10 cellular contexts compared by ENCODE assay signal in genomic region chr1:173406783-173407230, GRCh38.
DNase-seq lines count a peak whose midpoint lies in the region; ATAC-seq, FAIRE-seq and TF ChIP-seq lines count a peak whose summit lies in the region.
"Had no signal": no experiment of that assay in that cellular context is flagged by ENCODE, and none has a peak within 500 bp of the region (broad histone marks: within the 10 kb centered on the region; RNA-seq: fewer than 3 reads in every experiment).

No MANE protein-coding gene starts in this region.

- POLR2A ChIA-PET in MCF 10A (lab: Yijun Ruan, JAX): interaction anchor here (0.7 to 1.9 kb wide), 7 partner anchors 13 to 461 kb away, joined by 3 to 6 read pairs (median 4); partner anchors contain the start of genes GAS5, KLHL20, PRDX6 and ZBTB37
- POLR2A ChIA-PET in Panc1 (lab: Charles Lee): no interaction called here

- H3K27me3 ChIP-seq in mammary epithelial cell (ENCODE audit: insufficient read depth, low read length): no peaks in the 10 kb centered on the region
- no peaks in the 10 kb centered on the region for H3K27me3 ChIP-seq in Panc1 (ENCODE audit: control insufficient read depth, insufficient read depth, low read length)
- no peaks in the 10 kb centered on the region for H3K27me3 ChIP-seq in transverse colon

- no peak overlapping the region for H3K4me3 Mint-ChIP-seq in MCF 10A (ENCODE audit: unreplicated experiment)

- H3K4me2 ChIP-seq in mammary epithelial cell (ENCODE audit: insufficient read depth, low read depth, low read length): no peak overlapping the region

- intact Hi-C loops in MCF 10A (cut with micrococcal nuclease): loop anchor here (5.0 kb wide), 2 partner anchors 150 to 580 kb away; no protein-coding TSS in a partner anchor
- intact Hi-C loops in mammary epithelial cell (cut with micrococcal nuclease): loop anchor here (5.0 kb wide), 3 partner anchors 580 to 660 kb away; no protein-coding TSS in a partner anchor
- intact Hi-C loops in Panc1 (cut with micrococcal nuclease; ENCODE audit: unreplicated experiment): no loop called here
- intact Hi-C loops in transverse colon (cut with DNase I; ENCODE audit: low total_unique reads): no loop called here

- H3K9ac ChIP-seq in mammary epithelial cell (ENCODE audit: insufficient read depth, low read length): no peak overlapping the region

- no peak overlapping the region for H3K4me3 ChIP-seq in mammary epithelial cell (replicated peaks in 1 of 3; ENCODE audit: insufficient read depth in 1 of 3, low read depth in 2 of 3, low read length in 3 of 3)
- H3K4me3 ChIP-seq in Panc1 (ENCODE audit: low read depth in 2 of 2, low read length in 2 of 2): peak overlapping the region; percentile 41 to 70
- H3K4me3 ChIP-seq in transverse colon: peak overlapping the region in 3 of 4 donors; percentile 10 to 26 (median 24)

- peaks cover 25% of the 10 kb centered on the region for H3K4me1 Mint-ChIP-seq in MCF 10A (ENCODE audit: insufficient read depth, unreplicated experiment)

- ATAC-seq in Panc1 (peak; percentile 81), left lobe of liver (peak; percentile 37), GM19455 (IDR thresholded peaks at IDR 0.05; ENCODE audit: unreplicated experiment) (no peak), GM19023 (IDR thresholded peaks at IDR 0.05; ENCODE audit: unreplicated experiment) (no peak)

- H3K36me3 ChIP-seq in mammary epithelial cell (ENCODE audit: insufficient read depth, low read length) (no peaks in the 10 kb centered on the region), Panc1 (ENCODE audit: control insufficient read depth, insufficient read depth, low read length) (no peaks in the 10 kb centered on the region), transverse colon (no peaks in the 10 kb centered on the region)

- H3K27ac ChIP-seq in mammary epithelial cell (ENCODE audit: insufficient read depth, low read depth, low read length): no peak overlapping the region
- H3K27ac ChIP-seq in Panc1 (ENCODE audit: low read length): peak overlapping the region; percentile 77
- H3K27ac ChIP-seq in transverse colon: peak overlapping the region in 2 of 4 donors; percentile 39 to 41

- H3K27me3 Mint-ChIP-seq in MCF 10A (ENCODE audit: insufficient read depth, unreplicated experiment): no peaks in the 10 kb centered on the region

- FAIRE-seq in HTR-8/SVneo (lab: Jason Lieb, UNC): no peak

- H3K9me3 ChIP-seq in mammary epithelial cell (replicated peaks; ENCODE audit: insufficient read depth, low read length) (no peaks in the 10 kb centered on the region), Panc1 (ENCODE audit: control insufficient read depth, insufficient read depth, low read depth, low read length) (no peaks in the 10 kb centered on the region), transverse colon (no peaks in the 10 kb centered on the region)

- peak overlapping the region; percentile 93 for H3K27ac Mint-ChIP-seq in MCF 10A (ENCODE audit: low read depth, unreplicated experiment)

- BruUV-seq in MCF 10A (replicated peaks; lab: Mats Ljungman, UMichigan) (no TSS peak), mammary epithelial cell (replicated peaks; lab: Mats Ljungman, UMichigan) (no TSS peak), Panc1 (replicated peaks; lab: Mats Ljungman, UMichigan) (no TSS peak)

- no peak for TF ChIP-seq EP300 in transverse colon (IDR thresholded peaks at IDR 0.05; ENCODE audit: low read depth)

- DNase-seq in MCF 10A (ENCODE audit: unreplicated experiment) (no peak), mammary epithelial cell (no peak), Panc1 (ENCODE audit: low read depth, low spot score) (no peak), left lobe of liver (ENCODE audit: low spot score) (no peak), transverse colon (peak; percentile 45), HTR-8/SVneo (ENCODE audit: insufficient read length, low spot score) (no peak)
- DNase-seq: MV-4-11; stimulated activated CD4-positive, alpha-beta T cell treated with anti-CD3 and anti-CD28 coated beads, Interleukin-1b, Interleukin-23, amount 100 ng/mL, for 48 hours had no signal

- H3K4me1 ChIP-seq in mammary epithelial cell (ENCODE audit: insufficient read depth, low read length) (peaks cover 20% of the 10 kb centered on the region), Panc1 (ENCODE audit: control insufficient read depth, insufficient read depth, low read length) (no peaks in the 10 kb centered on the region; the same call in 1 of the 2 replicates), transverse colon (peaks cover 0 to 12% (median 7%) of the 10 kb centered on the region in 4 donors)

- in situ Hi-C loops in mammary epithelial cell (cut with MboI; ENCODE audit: low sequenced_read_pairs in 2 of 2): loop anchor here (5.0 to 25.0 kb wide), 2 partner anchors 145 to 155 kb away; no protein-coding TSS in a partner anchor
- in situ Hi-C loops in Panc1 (cut with HindIII; ENCODE audit: low pct_unique_long_range_greater_than_20kb, low sequenced_read_pairs): no loop called here
- in situ Hi-C loops in transverse colon (cut with MboI; ENCODE audit: low pct_ligation_motif_present in 1 of 4, low pct_unique_long_range_greater_than_20kb in 1 of 4, low sequenced_read_pairs in 3 of 4): loop anchor here in 1 of 4 donors (25.0 kb wide), 1 partner anchor 670 kb away; no protein-coding TSS in a partner anchor

- no peaks in the 10 kb centered on the region for H3K79me2 ChIP-seq in mammary epithelial cell (ENCODE audit: insufficient read depth, low read length)

- no peak for TF ChIP-seq CTCF in MCF 10A (IDR thresholded peaks at IDR 0.05; ENCODE audit: unreplicated experiment)
- TF ChIP-seq CTCF in mammary epithelial cell (conservative IDR thresholded peaks at IDR 0.05 in 1 of 2, IDR thresholded peaks at IDR 0.05 in 1 of 2; ENCODE audit: extremely low read depth in 1 of 2, insufficient read depth in 1 of 2, low read depth in 1 of 2, low read length in 2 of 2): no peak
- TF ChIP-seq CTCF in Panc1 (IDR thresholded peaks at IDR 0.05): no peak
- TF ChIP-seq CTCF in transverse colon (IDR thresholded peaks at IDR 0.05): no peak

- TF ChIP-seq POLR2A in transverse colon (IDR thresholded peaks at IDR 0.05): no peak

- dilution Hi-C loops in mammary epithelial cell (cut with HindIII; ENCODE audit: low sequenced_read_pairs): loop anchor here (25.0 kb wide), 1 partner anchor 645 kb away; no protein-coding TSS in a partner anchor

- 83% methylated on average over 6 of the region's 8 CpGs for WGBS in mammary epithelial cell (ENCODE audit: low coverage, missing lambda C conversion rate)
- WGBS in transverse colon (ENCODE audit: low coverage in 1 of 2), 2 donors: 20 to 34% methylated on average over 1 to 8 of the region's 8 CpGs

- no peaks in the 10 kb centered on the region for H4K20me1 ChIP-seq in mammary epithelial cell (ENCODE audit: insufficient read depth, low read length)

- no peak overlapping the region for H2AFZ ChIP-seq in mammary epithelial cell (ENCODE audit: low read depth, low read length)

- H3K36me3 Mint-ChIP-seq in MCF 10A (ENCODE audit: insufficient read depth, unreplicated experiment): peaks cover 5% of the 10 kb centered on the region

- no peaks in the 10 kb centered on the region for H3K9me3 Mint-ChIP-seq in MCF 10A (ENCODE audit: unreplicated experiment)

- CTCF ChIA-PET in MCF 10A (lab: Yijun Ruan, JAX): interaction anchor here (0.6 to 3.3 kb wide), 15 partner anchors 9 to 811 kb away, joined by 3 to 25 read pairs (median 4); no protein-coding TSS in a partner anchor
- CTCF ChIA-PET in mammary epithelial cell (lab: Charles Lee; ENCODE audit: low non-redundant PET): no interaction called here
- CTCF ChIA-PET in Panc1 (lab: Charles Lee): no interaction called here

Comparison
In these comparisons a context has a peak if more than half of its experiments do, and no peak if none do; other contexts are left out.
1. H3K4me3 ChIP-seq: peak in Panc1 (2 of 2) and transverse colon (3 of 4); none in mammary epithelial cell (0 of 3).
2. ATAC-seq: peak in Panc1 (single experiment) and left lobe of liver (single experiment); none in GM19455 (single experiment) and GM19023 (single experiment).
3. intact Hi-C loops: an anchor here in MCF 10A (5.0 kb wide) and mammary epithelial cell (5.0 kb wide); none called in Panc1 and transverse colon.